In the genomic region with DNA sequence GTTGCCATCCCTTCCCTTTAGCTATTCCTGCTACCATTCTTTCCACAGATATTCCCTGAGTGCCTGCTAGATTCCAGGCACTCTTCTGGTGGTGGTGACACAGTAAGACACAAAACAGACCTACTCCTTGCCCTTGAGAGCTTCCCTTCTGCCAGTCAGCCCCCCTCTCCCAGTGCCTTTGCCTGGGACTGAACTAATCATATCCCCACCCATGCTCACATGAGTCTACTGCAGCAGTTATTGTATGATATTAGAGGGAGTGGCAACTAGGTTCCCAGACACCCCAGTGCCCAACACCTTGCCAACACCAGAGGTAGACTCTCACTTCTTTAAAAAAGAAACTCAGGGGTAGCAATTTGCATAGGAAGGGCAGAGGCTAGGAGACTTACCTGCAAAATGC, we compare ENCODE assay signal across 14 cellular contexts. TPM values are rescaled to one million over a fixed set of nuclear protein-coding genes. Genes with fewer than 3 reads are reported as not detected.
DNase-seq lines count a peak whose midpoint lies in the region; ATAC-seq and TF ChIP-seq lines count a peak whose summit lies in the region.
"Had no signal": no experiment of that assay in that cellular context is flagged by ENCODE, and none has a peak within 500 bp of the region (broad histone marks: within the 10 kb centered on the region; RNA-seq: fewer than 3 reads in every experiment).

No MANE protein-coding gene starts in this region.

- no peak for DNase-seq in CD8-positive, alpha-beta T cell
- DNase-seq in effector memory CD4-positive, alpha-beta T cell: no peak
- DNase-seq in natural killer cell (no peak), NCI-H446 (lab: John Stamatoyannopoulos, UW) (no peak), DMS153 (lab: John Stamatoyannopoulos, UW) (no peak)
- DNase-seq: left lung, NCI-H1048, NCI-H510A treated with DMSO at 0.1 percent for 48 hours had no signal

- no peak for ATAC-seq in CD8-positive, alpha-beta T cell
- ATAC-seq in natural killer cell (no peak), GM21717 (IDR thresholded peaks at IDR 0.05; ENCODE audit: unreplicated experiment) (no peak), GM18498 (IDR thresholded peaks at IDR 0.05; ENCODE audit: unreplicated experiment) (no peak)

- no peak for TF ChIP-seq CTCF in CD8-positive, alpha-beta T cell (IDR thresholded peaks at IDR 0.05)
- no peak for TF ChIP-seq CTCF in natural killer cell (IDR thresholded peaks at IDR 0.05)

- H3K4me1 ChIP-seq in CD8-positive, alpha-beta T cell (ENCODE audit: insufficient read depth, low read length): peaks cover 68% of the 10 kb centered on the region
- H3K4me1 ChIP-seq in effector memory CD4-positive, alpha-beta T cell (ENCODE audit: control insufficient read depth, insufficient read depth, low read length, poor library complexity, severe bottlenecking): peaks cover 46% of the 10 kb centered on the region

- no peaks in the 10 kb centered on the region for H3K36me3 ChIP-seq in CD8-positive, alpha-beta T cell (ENCODE audit: insufficient read depth, low read length)
- no peaks in the 10 kb centered on the region for H3K36me3 ChIP-seq in KOPT-K1 (ENCODE audit: insufficient read depth, low read length)
- no peaks in the 10 kb centered on the region for H3K36me3 ChIP-seq in effector memory CD4-positive, alpha-beta T cell (ENCODE audit: control insufficient read depth, insufficient read depth, low read length)
- H3K36me3 ChIP-seq: adrenal gland, left lung, ovary had no signal

- peak overlapping the region; percentile 100 for H3K27ac Mint-ChIP-seq in CD8-positive, alpha-beta T cell
- peak overlapping the region; percentile 87 to 100 for H3K27ac Mint-ChIP-seq in natural killer cell

- POLR2A ChIA-PET in CD8-positive, alpha-beta T cell (lab: Charles Lee): interaction anchor here (1.4 to 5.9 kb wide), 3 partner anchors 9 to 113 kb away, joined by 4 to 54 read pairs (median 26); a partner anchor contains a TSS

- H3K9me3 ChIP-seq in CD8-positive, alpha-beta T cell (ENCODE audit: low read length): no peaks in the 10 kb centered on the region
- H3K9me3 ChIP-seq in KOPT-K1 (ENCODE audit: insufficient read depth, low read length, poor library complexity, severe bottlenecking): no peaks in the 10 kb centered on the region
- H3K9me3 ChIP-seq in effector memory CD4-positive, alpha-beta T cell (ENCODE audit: control insufficient read depth, low read length): no peaks in the 10 kb centered on the region
- H3K9me3 ChIP-seq: adrenal gland, left lung, ovary had no signal

- H3K27me3 ChIP-seq in CD8-positive, alpha-beta T cell (ENCODE audit: insufficient read depth, low read length): no peaks in the 10 kb centered on the region
- no peaks in the 10 kb centered on the region for H3K27me3 ChIP-seq in effector memory CD4-positive, alpha-beta T cell (replicated peaks; ENCODE audit: control insufficient read depth, insufficient read depth, low read length, poor library complexity, severe bottlenecking)
- H3K27me3 ChIP-seq: adrenal gland, left lung, ovary had no signal

- intact Hi-C loops in CD8-positive, alpha-beta T cell (cut with DNase I, micrococcal nuclease): loop anchor here (1.0 to 5.0 kb wide), 3 partner anchors 8 to 57 kb away; no protein-coding TSS in a partner anchor
- intact Hi-C loops in natural killer cell (cut with micrococcal nuclease): loop anchor here (2.0 to 10.0 kb wide), 2 partner anchors 15 to 1209 kb away; no protein-coding TSS in a partner anchor

- peaks cover 3% of the 10 kb centered on the region for H3K36me3 Mint-ChIP-seq in CD8-positive, alpha-beta T cell
- no peaks in the 10 kb centered on the region for H3K36me3 Mint-ChIP-seq in natural killer cell

- H3K27ac ChIP-seq in CD8-positive, alpha-beta T cell (ENCODE audit: low read depth, low read length): peak overlapping the region; percentile 78
- H3K27ac ChIP-seq in KOPT-K1 (ENCODE audit: low read depth, low read length, poor library complexity, severe bottlenecking): peak overlapping the region; percentile 88
- H3K27ac ChIP-seq in effector memory CD4-positive, alpha-beta T cell (ENCODE audit: insufficient read depth, low read length, poor library complexity, severe bottlenecking): peak overlapping the region; percentile 89
- H3K27ac ChIP-seq: VCaP had no signal

- no peaks in the 10 kb centered on the region for H3K9me3 Mint-ChIP-seq in CD8-positive, alpha-beta T cell
- no peaks in the 10 kb centered on the region for H3K9me3 Mint-ChIP-seq in natural killer cell

- no peaks in the 10 kb centered on the region for H3K27me3 Mint-ChIP-seq in CD8-positive, alpha-beta T cell (ENCODE audit: low read depth)
- no peaks in the 10 kb centered on the region for H3K27me3 Mint-ChIP-seq in natural killer cell (ENCODE audit: low read depth in 2 of 2)

- no peak overlapping the region for H3K4me3 ChIP-seq in CD8-positive, alpha-beta T cell (ENCODE audit: low read depth, low read length)
- no peak overlapping the region for H3K4me3 ChIP-seq in effector memory CD4-positive, alpha-beta T cell (ENCODE audit: insufficient read depth, low read depth, low read length, poor library complexity, severe bottlenecking)
- H3K4me3 ChIP-seq: adrenal gland, left lung, ovary had no signal

- H3K4me3 Mint-ChIP-seq in CD8-positive, alpha-beta T cell: peak overlapping the region; percentile 99
- H3K4me3 Mint-ChIP-seq in natural killer cell: peak overlapping the region; percentile 96

- H3K4me1 Mint-ChIP-seq in CD8-positive, alpha-beta T cell (ENCODE audit: low read depth): peaks cover 76% of the 10 kb centered on the region
- peaks cover 70 to 79% of the 10 kb centered on the region in 2 donors for H3K4me1 Mint-ChIP-seq in natural killer cell

- CTCF ChIA-PET in CD8-positive, alpha-beta T cell (lab: Charles Lee): interaction anchor here (0.8 to 25.2 kb wide), 7 partner anchors 8 to 488 kb away, joined by 3 to 347 read pairs (median 4); no protein-coding TSS in a partner anchor

RNA-seq across cellular contexts. Expression of a gene that starts 7.2 kb away (rescaled TPM):
- 100 to 1,000 TPM; 127 to 133 TPM for total RNA-seq in CD8-positive, alpha-beta T cell
- 100 to 1,000 TPM; 157 to 197 (median 158) TPM for total RNA-seq in natural killer cell
